19 cellular contexts compared by ENCODE assay signal in the genomic region with DNA sequence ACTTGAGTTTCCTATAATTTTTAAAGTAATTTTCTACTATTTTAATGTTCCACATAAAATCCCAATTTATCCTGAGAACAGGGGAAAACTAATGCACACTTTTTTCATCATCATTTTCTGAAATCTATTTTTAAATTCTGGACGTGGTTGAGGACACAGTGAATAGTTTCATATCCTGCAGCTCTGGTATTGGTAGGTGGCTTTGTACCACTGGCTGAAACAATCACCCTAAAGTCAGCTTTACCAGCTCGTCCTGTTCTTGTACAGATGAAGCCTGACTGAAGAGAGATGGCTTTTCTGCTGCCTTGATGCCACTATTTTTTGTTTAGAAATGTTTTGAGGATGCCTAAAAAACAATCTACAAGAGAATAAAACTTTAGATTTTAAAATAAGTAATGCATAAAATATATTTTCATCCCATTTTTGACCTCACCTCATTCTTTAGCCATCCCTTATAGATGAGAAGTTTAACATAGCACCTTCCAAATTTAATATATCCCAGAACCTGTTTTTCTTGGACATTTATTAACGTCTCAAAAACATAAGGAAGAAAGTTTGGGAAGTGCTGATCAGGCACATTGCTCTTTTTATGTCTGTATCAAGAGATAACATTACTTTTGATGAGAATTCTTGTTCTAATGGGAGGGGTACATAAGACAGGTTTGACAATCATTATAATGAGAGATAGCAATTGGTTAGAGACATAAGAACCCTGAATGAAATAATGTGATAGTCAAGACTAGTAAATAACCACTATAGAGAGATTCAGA.
DNase-seq lines count a peak whose midpoint lies in the region; ATAC-seq lines count a peak whose summit lies in the region.
"Had no signal": no experiment of that assay in that cellular context is flagged by ENCODE, and none has a peak within 500 bp of the region (broad histone marks: within the 10 kb centered on the region; RNA-seq: fewer than 3 reads in every experiment).

No MANE protein-coding gene starts in this region.

- H3K27me3 Mint-ChIP-seq in memory B cell: no peaks in the 10 kb centered on the region
- no peaks in the 10 kb centered on the region for H3K27me3 Mint-ChIP-seq in activated naive CD8-positive, alpha-beta T cell treated with anti-CD3 and anti-CD28 coated beads, Interleukin-2, amount 50 U/mL, for 24 hours
- H3K27me3 Mint-ChIP-seq: activated CD4-positive, alpha-beta T cell treated with anti-CD3 and anti-CD28 coated beads, Interleukin-2, amount 10 ng/mL, durations not matched to agents 7 days and 5 days; central memory CD8-positive, alpha-beta T cell had no signal

- DNase-seq in memory B cell (ENCODE audit: low spot score in 2 of 2) (no peak), epidermal melanocyte (ENCODE audit: insufficient read length, low spot score) (no peak), NCI-H1694 treated with DMSO at 0.1 percent for 48 hours (lab: John Stamatoyannopoulos, UW) (no peak)
- DNase-seq in activated naive CD8-positive, alpha-beta T cell treated with anti-CD3 and anti-CD28 coated beads, Interleukin-2, amount 50 U/mL, for 24 hours: no peak
- no peak for DNase-seq in activated CD8-positive, alpha-beta memory T cell treated with anti-CD3 and anti-CD28 coated beads for 24 hours
- DNase-seq: activated CD4-positive, alpha-beta T cell treated with anti-CD3 and anti-CD28 coated beads, Interleukin-2, amount 10 ng/mL, durations not matched to agents 7 days and 5 days; activated T-cell treated with anti-CD3 and anti-CD28 coated beads, Interleukin-2, amount 50 U/mL, for 72 hours; adrenal gland; endodermal cell; gastrocnemius medialis; mammary epithelial cell; stimulated activated CD4-positive, alpha-beta T cell treated with anti-CD3 and anti-CD28 coated beads, Interleukin-2, amount 100 ng/mL, for 24 hours; T-helper 9 cell; transverse colon had no signal

- ATAC-seq in GM18517 (IDR thresholded peaks at IDR 0.05; ENCODE audit: unreplicated experiment) (peak; percentile 67), GM21576 (IDR thresholded peaks at IDR 0.05; ENCODE audit: unreplicated experiment) (peak; percentile 91), HG03196 (IDR thresholded peaks at IDR 0.05; ENCODE audit: unreplicated experiment) (peak; percentile 79), memory B cell (ENCODE audit: low read depth) (peak; percentile 34)
- no peak for ATAC-seq in activated naive CD8-positive, alpha-beta T cell treated with anti-CD3 and anti-CD28 coated beads, Interleukin-2, amount 50 U/mL, for 24 hours
- ATAC-seq: activated T-cell treated with anti-CD3 and anti-CD28 coated beads, Interleukin-2, amount 50 U/mL, for 72 hours; gastrocnemius medialis had no signal

- no peak overlapping the region for H3K4me3 Mint-ChIP-seq in memory B cell
- no peak overlapping the region for H3K4me3 Mint-ChIP-seq in activated naive CD8-positive, alpha-beta T cell treated with anti-CD3 and anti-CD28 coated beads, Interleukin-2, amount 50 U/mL, for 24 hours
- H3K4me3 Mint-ChIP-seq: activated CD4-positive, alpha-beta T cell treated with anti-CD3 and anti-CD28 coated beads, Interleukin-2, amount 10 ng/mL, durations not matched to agents 7 days and 5 days; activated T-cell treated with anti-CD3 and anti-CD28 coated beads, Interleukin-2, amount 50 U/mL, for 72 hours; CD14-positive monocyte; central memory CD8-positive, alpha-beta T cell; endodermal cell had no signal

- H3K9me3 Mint-ChIP-seq in memory B cell: no peaks in the 10 kb centered on the region
- H3K9me3 Mint-ChIP-seq in activated naive CD8-positive, alpha-beta T cell treated with anti-CD3 and anti-CD28 coated beads, Interleukin-2, amount 50 U/mL, for 24 hours: no peaks in the 10 kb centered on the region
- H3K9me3 Mint-ChIP-seq: activated T-cell treated with anti-CD3 and anti-CD28 coated beads, Interleukin-2, amount 50 U/mL, for 72 hours; CD14-positive monocyte; central memory CD8-positive, alpha-beta T cell had no signal

- H3K27ac Mint-ChIP-seq in memory B cell: peak overlapping the region; percentile 2
- H3K27ac Mint-ChIP-seq in activated naive CD8-positive, alpha-beta T cell treated with anti-CD3 and anti-CD28 coated beads, Interleukin-2, amount 50 U/mL, for 24 hours: no peak overlapping the region
- H3K27ac Mint-ChIP-seq: activated CD4-positive, alpha-beta T cell treated with anti-CD3 and anti-CD28 coated beads, Interleukin-2, amount 10 ng/mL, durations not matched to agents 7 days and 5 days; activated T-cell treated with anti-CD3 and anti-CD28 coated beads, Interleukin-2, amount 50 U/mL, for 72 hours; endodermal cell had no signal

- H3K4me1 Mint-ChIP-seq in memory B cell: peaks cover 6% of the 10 kb centered on the region
- H3K4me1 Mint-ChIP-seq in activated naive CD8-positive, alpha-beta T cell treated with anti-CD3 and anti-CD28 coated beads, Interleukin-2, amount 50 U/mL, for 24 hours: peaks cover 2% of the 10 kb centered on the region
- H3K4me1 Mint-ChIP-seq: activated CD4-positive, alpha-beta T cell treated with anti-CD3 and anti-CD28 coated beads, Interleukin-2, amount 10 ng/mL, durations not matched to agents 7 days and 5 days; CD14-positive monocyte had no signal

- peaks cover 29% of the 10 kb centered on the region for H3K36me3 Mint-ChIP-seq in memory B cell
- H3K36me3 Mint-ChIP-seq in activated naive CD8-positive, alpha-beta T cell treated with anti-CD3 and anti-CD28 coated beads, Interleukin-2, amount 50 U/mL, for 24 hours (ENCODE audit: low read depth): peaks cover 40% of the 10 kb centered on the region
